8 cellular contexts compared by ENCODE assay signal in genomic region chr17:76241205-76241539, GRCh38. TPM values are rescaled to one million over a fixed set of nuclear protein-coding genes. Genes with fewer than 3 reads are reported as not detected.
A peak's percentile ranks its signal among the peaks of the same experiment; 100 is the strongest.
DNase-seq lines count a peak whose midpoint lies in the region; ATAC-seq and TF ChIP-seq lines count a peak whose summit lies in the region.

No MANE protein-coding gene starts in this region.

- TF ChIP-seq CTCF in HEK293 (tag by site-specific recombination; IDR thresholded peaks at IDR 0.05), result no peak

- H3K9me3 ChIP-seq in HEK293 (ENCODE audit: control insufficient read depth, insufficient read depth, low read depth, low read length), result no peaks in the 10 kb centered on the region
- no peaks in the 10 kb centered on the region for H3K9me3 ChIP-seq in adipocyte (ENCODE audit: control insufficient read depth, low read length)

- no peaks in the 10 kb centered on the region for H3K9me3 Mint-ChIP-seq in immature natural killer cell
- no peaks in the 10 kb centered on the region for H3K9me3 Mint-ChIP-seq in stimulated activated effector memory CD8-positive, alpha-beta T cell treated with anti-CD3 and anti-CD28 coated beads, Interleukin-12 subunit alpha, Interleukin-12 subunit beta, amount 100 ng/mL, for 72 hours

- CTCF ChIA-PET in HEK293 (lab: Yijun Ruan, JAX), result interaction anchor here (0.6 to 3.6 kb wide), 4 partner anchors 38 to 476 kb away, joined by 3 to 19 read pairs (median 4); partner anchors contain the start of gene GALK1

- peaks cover 14 to 26% of the 10 kb centered on the region in 2 donors for H3K4me1 Mint-ChIP-seq in immature natural killer cell
- peaks cover 30% of the 10 kb centered on the region for H3K4me1 Mint-ChIP-seq in stimulated activated effector memory CD8-positive, alpha-beta T cell treated with anti-CD3 and anti-CD28 coated beads, Interleukin-12 subunit alpha, Interleukin-12 subunit beta, amount 100 ng/mL, for 72 hours

- H3K36me3 Mint-ChIP-seq in immature natural killer cell, result no peaks in the 10 kb centered on the region
- no peaks in the 10 kb centered on the region for H3K36me3 Mint-ChIP-seq in stimulated activated effector memory CD8-positive, alpha-beta T cell treated with anti-CD3 and anti-CD28 coated beads, Interleukin-12 subunit alpha, Interleukin-12 subunit beta, amount 100 ng/mL, for 72 hours

- DNase-seq in adipocyte (ENCODE audit: low read depth) (peak; percentile 52), immature natural killer cell (no peak), EL (no peak), NCI-H2029 treated with DMSO at 0.1 percent for 48 hours (lab: John Stamatoyannopoulos, UW) (no peak), hippocampal formation (lab: John Stamatoyannopoulos, UW) (no peak), SKM-1 (lab: John Stamatoyannopoulos, UW; ENCODE audit: unreplicated experiment) (no peak)
- DNase-seq in stimulated activated effector memory CD8-positive, alpha-beta T cell treated with anti-CD3 and anti-CD28 coated beads, Interleukin-12 subunit alpha, Interleukin-12 subunit beta, amount 100 ng/mL, for 72 hours (ENCODE audit: low spot score in 2 of 2), result no peak

- H3K36me3 ChIP-seq in HEK293 (ENCODE audit: control insufficient read depth in 2 of 2, insufficient read depth in 1 of 2, low read length in 2 of 2) (no peaks in the 10 kb centered on the region), adipocyte (ENCODE audit: control insufficient read depth, insufficient read depth, low read length, severe bottlenecking) (no peaks in the 10 kb centered on the region)

- H3K27ac Mint-ChIP-seq in immature natural killer cell, result peak overlapping the region in 5 of 6 donors; percentile 16 to 80 (median 47)
- H3K27ac Mint-ChIP-seq in stimulated activated effector memory CD8-positive, alpha-beta T cell treated with anti-CD3 and anti-CD28 coated beads, Interleukin-12 subunit alpha, Interleukin-12 subunit beta, amount 100 ng/mL, for 72 hours, result peak overlapping the region; percentile 91

- POLR2A ChIA-PET in HEK293 (lab: Yijun Ruan, JAX), result interaction anchor here (0.9 to 2.0 kb wide), 7 partner anchors 20 to 49 kb away, joined by 3 to 17 read pairs (median 3); partner anchors contain the start of gene UBALD2

- peak overlapping the region; percentile 83 to 95 (median 88) for H3K4me3 Mint-ChIP-seq in immature natural killer cell
- H3K4me3 Mint-ChIP-seq in stimulated activated effector memory CD8-positive, alpha-beta T cell treated with anti-CD3 and anti-CD28 coated beads, Interleukin-12 subunit alpha, Interleukin-12 subunit beta, amount 100 ng/mL, for 72 hours, result peak overlapping the region; percentile 79

- peaks cover 7% of the 10 kb centered on the region for H3K4me1 ChIP-seq in HEK293 (ENCODE audit: control insufficient read depth, insufficient read depth, low read length)
- peaks cover 28% of the 10 kb centered on the region for H3K4me1 ChIP-seq in adipocyte (ENCODE audit: control insufficient read depth, insufficient read depth, low read length)

- peak overlapping the region; percentile 77 for H3K9ac ChIP-seq in adipocyte (ENCODE audit: low read length)

- H3K27me3 ChIP-seq in adipocyte (replicated peaks; ENCODE audit: control insufficient read depth, insufficient read depth, low read length), result no peaks in the 10 kb centered on the region

- no peak for ATAC-seq in stimulated activated effector memory CD8-positive, alpha-beta T cell treated with anti-CD3 and anti-CD28 coated beads, Interleukin-12 subunit alpha, Interleukin-12 subunit beta, amount 100 ng/mL, for 72 hours

- peaks cover 6 to 12% (median 10%) of the 10 kb centered on the region in 3 donors for H3K27me3 Mint-ChIP-seq in immature natural killer cell (ENCODE audit: low read depth in 3 of 3)

- H3K27ac ChIP-seq in HEK293 (ENCODE audit: extremely low read depth, low read depth, low read length), result peak overlapping the region; percentile 20; the same call in 1 of the 2 replicates

- H3K4me3 ChIP-seq in HEK293 (ENCODE audit: low read depth, low read length), result peak overlapping the region; percentile 33
- peak overlapping the region; percentile 88 for H3K4me3 ChIP-seq in adipocyte (ENCODE audit: low read length)

TF ChIP-seq in HEK293, 187 proteins besides CTCF, POLR2A, EP300 and RAD21:
- TF ChIP-seq SP7 (tag by site-specific recombination; IDR thresholded peaks at IDR 0.05) (peak; percentile 7; the same call in 1 of the 2 replicates), ZNF266 (tag by site-specific recombination; IDR thresholded peaks at IDR 0.05; ENCODE audit: low read depth) (no peak), PRDM1 (tag by site-specific recombination; IDR thresholded peaks at IDR 0.05) (0 out of 2 replicates have a peak, but pooled peaks have one; percentile 5), ZIC2 (tag by site-specific recombination; IDR thresholded peaks at IDR 0.05) (no peak), ZNF2 (tag by site-specific recombination; IDR thresholded peaks at IDR 0.05) (0 out of 2 replicates have a peak, but pooled peaks have one; percentile 15), ZNF335 (tag by site-specific recombination; conservative IDR thresholded peaks at IDR 0.05) (peak; percentile 76; the same call in 1 of the 2 replicates)

RNA-seq across cellular contexts. Expression of gene RNF157, which starts 0.9 kb away (rescaled TPM):
- polyA plus RNA-seq in immature natural killer cell, result 1 to 10 TPM in 2 of 3 donors, under 1 TPM in 1; 0.69 to 3.0 (median 1.2) TPM

RNA-seq across cellular contexts. Expression of gene UBALD2, which starts 24.0 kb away (rescaled TPM):
- 1 to 10 TPM; 1.5 to 4.5 (median 3.9) TPM for polyA plus RNA-seq in immature natural killer cell
